In genomic region chrX:81238166-81238565, GRCh38 we compare ENCODE assay signal across 14 cellular contexts. TPM values are rescaled to one million over a fixed set of nuclear protein-coding genes. Genes with fewer than 3 reads are reported as not detected.
DNase-seq lines count a peak whose midpoint lies in the region; ATAC-seq and TF ChIP-seq lines count a peak whose summit lies in the region.
"Had no signal": no experiment of that assay in that cellular context is flagged by ENCODE, and none has a peak within 500 bp of the region (broad histone marks: within the 10 kb centered on the region; RNA-seq: fewer than 3 reads in every experiment).

No MANE protein-coding gene starts in this region.

- H3K9me3 Mint-ChIP-seq in chondrocyte (ENCODE audit: low read depth) = peaks cover 10% of the 10 kb centered on the region
- peaks cover 7% of the 10 kb centered on the region for H3K9me3 Mint-ChIP-seq in CD8-positive, alpha-beta T cell

- H3K27me3 Mint-ChIP-seq in chondrocyte (ENCODE audit: low read depth) = no peaks in the 10 kb centered on the region
- no peaks in the 10 kb centered on the region for H3K27me3 Mint-ChIP-seq in CD8-positive, alpha-beta T cell (ENCODE audit: low read depth)

- ATAC-seq in CD8-positive, alpha-beta T cell = no peak

- TF ChIP-seq POLR2A in sigmoid colon (IDR thresholded peaks at IDR 0.05) = no peak

- CTCF ChIA-PET in CD8-positive, alpha-beta T cell (lab: Charles Lee) = no interaction called here

- H3K36me3 ChIP-seq in esophagus (ENCODE audit: control insufficient read depth in 2 of 2, insufficient read depth in 2 of 2, low read length in 1 of 2) = no peaks in the 10 kb centered on the region
- no peaks in the 10 kb centered on the region for H3K36me3 ChIP-seq in sigmoid colon
- H3K36me3 ChIP-seq in CD8-positive, alpha-beta T cell (ENCODE audit: insufficient read depth, low read length) = peaks cover 5% of the 10 kb centered on the region

- H3K4me3 Mint-ChIP-seq in chondrocyte (ENCODE audit: unreplicated experiment) = no peak overlapping the region
- H3K4me3 Mint-ChIP-seq in CD8-positive, alpha-beta T cell = no peak overlapping the region

- TF ChIP-seq CTCF in chondrocyte (IDR thresholded peaks at IDR 0.05) (no peak), sigmoid colon (IDR thresholded peaks at IDR 0.05) (no peak)
- TF ChIP-seq CTCF in CD8-positive, alpha-beta T cell (IDR thresholded peaks at IDR 0.05) = no peak

- peaks cover 4% of the 10 kb centered on the region for H3K36me3 Mint-ChIP-seq in chondrocyte (ENCODE audit: low read depth)
- peaks cover 64% of the 10 kb centered on the region for H3K36me3 Mint-ChIP-seq in CD8-positive, alpha-beta T cell

- H3K4me1 ChIP-seq in esophagus (ENCODE audit: control insufficient read depth in 2 of 2, insufficient read depth in 2 of 2, low read length in 1 of 2) = peaks cover 0 to 7% of the 10 kb centered on the region in 2 donors
- peaks cover 0 to 12% (median 3%) of the 10 kb centered on the region in 4 donors for H3K4me1 ChIP-seq in sigmoid colon
- H3K4me1 ChIP-seq in CD8-positive, alpha-beta T cell (ENCODE audit: insufficient read depth, low read length) = no peaks in the 10 kb centered on the region
- H3K4me1 ChIP-seq: BLaER1 had no signal

- H3K27ac ChIP-seq in esophagus (ENCODE audit: low read depth in 2 of 2, low read length in 1 of 2) = peak overlapping the region; percentile 3 to 14
- H3K27ac ChIP-seq in sigmoid colon = peak overlapping the region in 3 of 4 donors; percentile 31 to 57 (median 44)
- no peak overlapping the region for H3K27ac ChIP-seq in CD8-positive, alpha-beta T cell (ENCODE audit: low read depth, low read length)
- H3K27ac ChIP-seq: 22Rv1, BLaER1, HL-60 had no signal

- H3K27me3 ChIP-seq in esophagus (ENCODE audit: control insufficient read depth in 1 of 2, insufficient read depth in 2 of 2, low read length in 2 of 2) = no peaks in the 10 kb centered on the region
- H3K27me3 ChIP-seq in sigmoid colon = no peaks in the 10 kb centered on the region
- no peaks in the 10 kb centered on the region for H3K27me3 ChIP-seq in CD8-positive, alpha-beta T cell (ENCODE audit: insufficient read depth, low read length)

- no peak for TF ChIP-seq EP300 in sigmoid colon (IDR thresholded peaks at IDR 0.05)

- WGBS in esophagus, 2 donors = 57 to 64% methylated on average over 4 of the region's 4 CpGs
- WGBS in sigmoid colon, 2 donors = 95 to 98% methylated on average over 4 of the region's 4 CpGs

- intact Hi-C loops in sigmoid colon (cut with DNase I) = no loop called here
- intact Hi-C loops in CD8-positive, alpha-beta T cell (cut with DNase I, micrococcal nuclease) = no loop called here

- no peak overlapping the region for H3K27ac Mint-ChIP-seq in chondrocyte (ENCODE audit: unreplicated experiment)
- H3K27ac Mint-ChIP-seq in CD8-positive, alpha-beta T cell = no peak overlapping the region

- H3K4me3 ChIP-seq in esophagus (ENCODE audit: low read depth in 1 of 2, low read length in 2 of 2) = no peak overlapping the region
- H3K4me3 ChIP-seq in sigmoid colon = no peak overlapping the region
- H3K4me3 ChIP-seq in CD8-positive, alpha-beta T cell (ENCODE audit: low read depth, low read length) = no peak overlapping the region
- H3K4me3 ChIP-seq: BLaER1 had no signal

- H3K4me1 Mint-ChIP-seq in chondrocyte (ENCODE audit: low read depth) = no peaks in the 10 kb centered on the region
- H3K4me1 Mint-ChIP-seq in CD8-positive, alpha-beta T cell (ENCODE audit: low read depth) = peaks cover 14% of the 10 kb centered on the region

- DNase-seq in DMS 273 (lab: John Stamatoyannopoulos, UW; ENCODE audit: unreplicated experiment) = peak; percentile 1
- no peak for DNase-seq in DMS 273 treated with DMSO at 0.1 percent for 48 hours (lab: John Stamatoyannopoulos, UW)
- peak; percentile 27 for DNase-seq in chondrocyte (ENCODE audit: low spot score)
- no peak for DNase-seq in sigmoid colon
- no peak for DNase-seq in NCI-H2171 treated with DMSO at 0.1 percent for 48 hours (lab: John Stamatoyannopoulos, UW)
- DNase-seq in CD8-positive, alpha-beta T cell = no peak
- no peak for DNase-seq in EL
- DNase-seq: AML-193, DMS79 treated with DMSO at 0.1 percent for 48 hours, GDM1 had no signal

- POLR2A ChIA-PET in CD8-positive, alpha-beta T cell (lab: Charles Lee) = no interaction called here

- peaks cover 0 to 3% of the 10 kb centered on the region in 2 donors for H3K9me3 ChIP-seq in esophagus (ENCODE audit: control insufficient read depth in 2 of 2, insufficient read depth in 1 of 2, low read depth in 1 of 2, low read length in 1 of 2)
- H3K9me3 ChIP-seq in sigmoid colon = no peaks in the 10 kb centered on the region
- no peaks in the 10 kb centered on the region for H3K9me3 ChIP-seq in CD8-positive, alpha-beta T cell (ENCODE audit: low read length)

RNA-seq across cellular contexts. Expression of gene SH3BGRL, which starts 36.3 kb away (rescaled TPM):
- total RNA-seq in chondrocyte (104 to 162 TPM (median 152 TPM) in 3 replicates), sigmoid colon (100 to 1,000 TPM; 358 to 452 (median 373) TPM)
- polyA plus RNA-seq in esophagus (10 to 100 TPM; 36.9 to 46.7 TPM), sigmoid colon (100 to 1,000 TPM in 1 of 3 donors, 10 to 100 TPM in 2; 66.0 to 112 (median 83.5) TPM)
- 10 to 100 TPM; 37.3 to 39.5 TPM for total RNA-seq in CD8-positive, alpha-beta T cell

RNA-seq across cellular contexts. Expression of gene HMGN5, which starts 36.5 kb away (rescaled TPM):
- total RNA-seq in chondrocyte = 1.1 to 6.5 TPM (median 1.7 TPM) in 3 replicates
- 10 to 100 TPM; 10.1 to 14.1 TPM for polyA plus RNA-seq in esophagus
- total RNA-seq in sigmoid colon = 10 to 100 TPM in 2 of 4 donors, 1 to 10 TPM in 2; 5.3 to 23.5 (median 9.8) TPM
- polyA plus RNA-seq in sigmoid colon = 10 to 100 TPM in 2 of 3 donors, 1 to 10 TPM in 1; 7.5 to 15.7 (median 14.4) TPM
- total RNA-seq in CD8-positive, alpha-beta T cell = under 1 TPM; 0.27 to 0.92 TPM

Comparison
In these comparisons a context has a peak if more than half of its experiments do, and no peak if none do; other contexts are left out.
1. DNase-seq: peak in DMS 273 (single experiment) and chondrocyte (single experiment); none in DMS 273 treated with DMSO at 0.1 percent for 48 hours (single experiment), sigmoid colon (single experiment), NCI-H2171 treated with DMSO at 0.1 percent for 48 hours (single experiment), CD8-positive, alpha-beta T cell (0 of 7) and EL (single experiment).